1 cellular context compared by ENCODE assay signal in genomic region chr1:116754203-116754977, GRCh38.
TF ChIP-seq lines count a peak whose summit lies in the region.

A gene with protein sequence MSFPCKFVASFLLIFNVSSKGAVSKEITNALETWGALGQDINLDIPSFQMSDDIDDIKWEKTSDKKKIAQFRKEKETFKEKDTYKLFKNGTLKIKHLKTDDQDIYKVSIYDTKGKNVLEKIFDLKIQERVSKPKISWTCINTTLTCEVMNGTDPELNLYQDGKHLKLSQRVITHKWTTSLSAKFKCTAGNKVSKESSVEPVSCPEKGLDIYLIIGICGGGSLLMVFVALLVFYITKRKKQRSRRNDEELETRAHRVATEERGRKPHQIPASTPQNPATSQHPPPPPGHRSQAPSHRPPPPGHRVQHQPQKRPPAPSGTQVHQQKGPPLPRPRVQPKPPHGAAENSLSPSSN (plus strand): TSS chr1:116754430. CDS start chr1:116754493, 63 bp downstream.

TF ChIP-seq in GM23338, 12 proteins besides CTCF, POLR2A, EP300 and RAD21 (continued from another document):
- TF ChIP-seq ZNF462 (CRISPR knock-in tag; IDR thresholded peaks at IDR 0.05) = no peak
- no peak for TF ChIP-seq NANOG (IDR thresholded peaks at IDR 0.05; ENCODE audit: borderline replicate concordance)
- no peak for TF ChIP-seq ZNF114 (CRISPR knock-in tag; IDR thresholded peaks at IDR 0.05)
- no peak for TF ChIP-seq ZNF331 (CRISPR knock-in tag; IDR thresholded peaks at IDR 0.05; ENCODE audit: low read depth)
- TF ChIP-seq, protein P1, sequence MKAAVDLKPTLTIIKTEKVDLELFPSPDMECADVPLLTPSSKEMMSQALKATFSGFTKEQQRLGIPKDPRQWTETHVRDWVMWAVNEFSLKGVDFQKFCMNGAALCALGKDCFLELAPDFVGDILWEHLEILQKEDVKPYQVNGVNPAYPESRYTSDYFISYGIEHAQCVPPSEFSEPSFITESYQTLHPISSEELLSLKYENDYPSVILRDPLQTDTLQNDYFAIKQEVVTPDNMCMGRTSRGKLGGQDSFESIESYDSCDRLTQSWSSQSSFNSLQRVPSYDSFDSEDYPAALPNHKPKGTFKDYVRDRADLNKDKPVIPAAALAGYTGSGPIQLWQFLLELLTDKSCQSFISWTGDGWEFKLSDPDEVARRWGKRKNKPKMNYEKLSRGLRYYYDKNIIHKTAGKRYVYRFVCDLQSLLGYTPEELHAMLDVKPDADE (IDR thresholded peaks at IDR 0.05) = no peak
- TF ChIP-seq CREB1 (CRISPR knock-in tag; IDR thresholded peaks at IDR 0.05; ENCODE audit: low read depth) = no peak
- no peak for TF ChIP-seq JUNB (IDR thresholded peaks at IDR 0.05; ENCODE audit: unreplicated experiment)
- no peak for TF ChIP-seq POLR2AphosphoS5 (IDR thresholded peaks at IDR 0.05; ENCODE audit: low read depth)
